ENCODE assay signal across 27 cellular contexts in genomic region chr22:41568811-41569210, GRCh38. TPM values are rescaled to one million over a fixed set of nuclear protein-coding genes. Genes with fewer than 3 reads are reported as not detected.
DNase-seq lines count a peak whose midpoint lies in the region; ATAC-seq and TF ChIP-seq lines count a peak whose summit lies in the region.
"Had no signal": no experiment of that assay in that cellular context is flagged by ENCODE, and none has a peak within 500 bp of the region (broad histone marks: within the 10 kb centered on the region; RNA-seq: fewer than 3 reads in every experiment).

No MANE protein-coding gene starts in this region.

- peaks cover 0 to 48% (median 14%) of the 10 kb centered on the region in 12 donors for H3K4me1 ChIP-seq in heart left ventricle
- peaks cover 18 to 45% of the 10 kb centered on the region in 2 donors for H3K4me1 ChIP-seq in ascending aorta
- H3K4me1 ChIP-seq in aorta (ENCODE audit: control insufficient read depth in 1 of 2, insufficient read depth in 2 of 2, low read length in 2 of 2): no peaks in the 10 kb centered on the region
- H3K4me1 ChIP-seq: foreskin keratinocyte, spleen had no signal

- intact Hi-C loops in heart left ventricle (cut with DNase I): no loop called here
- intact Hi-C loops in cardiac septum (cut with DNase I): no loop called here
- intact Hi-C loops in ascending aorta (cut with DNase I): no loop called here
- intact Hi-C loops in aorta (cut with DNase I): no loop called here

- H3K36me3 ChIP-seq in heart left ventricle (peaks cover 0 to 10% (median 0%) of the 10 kb centered on the region in 9 donors), ascending aorta (peaks cover 20 to 22% of the 10 kb centered on the region in 2 donors), neural cell (ENCODE audit: insufficient read depth, low read length) (no peaks in the 10 kb centered on the region), aorta (ENCODE audit: control insufficient read depth in 1 of 2, insufficient read depth in 2 of 2, low read length in 1 of 2) (no peaks in the 10 kb centered on the region)
- H3K36me3 ChIP-seq: spleen, tibial nerve had no signal

- TF ChIP-seq POLR2A in heart left ventricle (IDR thresholded peaks at IDR 0.05): no peak

- H3K27me3 ChIP-seq in heart left ventricle: no peaks in the 10 kb centered on the region
- no peaks in the 10 kb centered on the region for H3K27me3 ChIP-seq in ascending aorta
- H3K27me3 ChIP-seq in neural cell (ENCODE audit: insufficient read depth, low read depth, low read length): no peaks in the 10 kb centered on the region
- no peaks in the 10 kb centered on the region for H3K27me3 ChIP-seq in aorta (ENCODE audit: control insufficient read depth in 1 of 2, insufficient read depth in 2 of 2, low read length in 1 of 2)
- H3K27me3 ChIP-seq: foreskin keratinocyte, spleen, tibial nerve had no signal

- no peaks in the 10 kb centered on the region for H4K20me1 ChIP-seq in neural cell (ENCODE audit: insufficient read depth)

- no peak overlapping the region for H3K4me2 ChIP-seq in neural cell (ENCODE audit: low read length)

- TF ChIP-seq CTCF in heart left ventricle (IDR thresholded peaks at IDR 0.05) (no peak), ascending aorta (IDR thresholded peaks at IDR 0.05) (no peak), neural cell (IDR thresholded peaks at IDR 0.05; ENCODE audit: poor library complexity, severe bottlenecking) (no peak), omental fat pad (IDR thresholded peaks at IDR 0.05) (no peak)

- H2AFZ ChIP-seq in neural cell (ENCODE audit: low read depth, low read length): no peak overlapping the region

- no peak for TF ChIP-seq RAD21 in neural cell (conservative IDR thresholded peaks at IDR 0.05)

- H3K27ac ChIP-seq in heart left ventricle (peak overlapping the region in 2 of 12 donors; percentile 14 to 25), ascending aorta (peak overlapping the region; percentile 69 to 93), neural cell (ENCODE audit: low read length) (no peak overlapping the region), aorta (ENCODE audit: low read depth in 1 of 2, low read length in 2 of 2) (peak overlapping the region in 1 of 2 donors; percentile 66)
- H3K27ac ChIP-seq: C4-2B, foreskin keratinocyte, spleen, tibial nerve had no signal

- no peak overlapping the region for H3K4me3 ChIP-seq in heart left ventricle
- H3K4me3 ChIP-seq in ascending aorta: peak overlapping the region in 1 of 2 donors; percentile 20
- no peak overlapping the region for H3K4me3 ChIP-seq in neural cell (ENCODE audit: low read length)
- H3K4me3 ChIP-seq in aorta (ENCODE audit: low read length in 2 of 2): no peak overlapping the region
- H3K4me3 ChIP-seq: spleen, tibial nerve had no signal

- no peaks in the 10 kb centered on the region for H3K9me2 ChIP-seq in neural cell (ENCODE audit: insufficient read depth, low read length)

- WGBS in heart left ventricle, 4 donors: 74 to 86% (median 82%) methylated on average over 7 of the region's 7 CpGs
- 4 to 6% methylated on average over 7 of the region's 7 CpGs for WGBS in aorta, 2 donors

- no peak for TF ChIP-seq EP300 in neural cell (conservative IDR thresholded peaks at IDR 0.05; ENCODE audit: poor library complexity, severe bottlenecking)

- no peak for DNase-seq in heart left ventricle
- no peak for DNase-seq in cardiac septum (ENCODE audit: low spot score)
- no peak for DNase-seq in ascending aorta (ENCODE audit: low spot score in 2 of 2)
- DNase-seq in aorta: peak; percentile 71 to 82
- no peak for DNase-seq in omental fat pad (ENCODE audit: low spot score)
- DNase-seq in COR-L47 (lab: John Stamatoyannopoulos, UW): no peak
- DNase-seq: ACHN; activated CD4-positive, CD25-positive, alpha-beta regulatory T cell treated with anti-CD3 and anti-CD28 coated beads, Interleukin-2, amount 50 U/mL, for 72 hours; activated naive CD4-positive, alpha-beta T cell treated with Interleukin-2 at 50 U/mL for 16 hours; activated T-cell treated with anti-CD3 and anti-CD28 coated beads, Interleukin-2, amount 50 U/mL, for 1 hour; EL; erythroblast; foreskin keratinocyte; GOT3; immature natural killer cell; NCI-H1105 treated with DMSO at 0.1 percent for 48 hours; NCI-H2081 treated with DMSO at 0.1 percent for 48 hours; NCI-H774; spleen; stimulated activated CD4-positive, alpha-beta T cell treated with anti-CD3 and anti-CD28 coated beads, Interleukin-4, amount 100 ng/mL, for 1 hour; stimulated activated naive CD8-positive, alpha-beta T cell treated with anti-CD3 and anti-CD28 coated beads, Interleukin-15, Interleukin-2, amounts not matched to agents 100 U/mL and 50 U/mL, for 24 hours had no signal

- no peaks in the 10 kb centered on the region for H3K79me2 ChIP-seq in neural cell (replicated peaks; ENCODE audit: insufficient read depth, low read length)

- peak overlapping the region; percentile 16 for H3K9ac ChIP-seq in neural cell (ENCODE audit: low read length)

- H3F3A ChIP-seq in neural cell (ENCODE audit: insufficient read depth, low read length, poor library complexity, severe bottlenecking): no peaks in the 10 kb centered on the region

- H3K9me3 ChIP-seq in heart left ventricle: no peaks in the 10 kb centered on the region
- H3K9me3 ChIP-seq in ascending aorta: no peaks in the 10 kb centered on the region
- H3K9me3 ChIP-seq in neural cell (ENCODE audit: low read length): no peaks in the 10 kb centered on the region
- H3K9me3 ChIP-seq in aorta (ENCODE audit: control insufficient read depth, low read length): no peaks in the 10 kb centered on the region
- H3K9me3 ChIP-seq: spleen, tibial nerve had no signal

- ATAC-seq in heart left ventricle (peak in 3 of 4 donors; percentile 1 to 10 (median 5)), aorta (ENCODE audit: low FRiP score) (peak; percentile 77), omental fat pad (ENCODE audit: low FRiP score) (no peak), GM19351 (IDR thresholded peaks at IDR 0.05; ENCODE audit: unreplicated experiment) (no peak)
- ATAC-seq: foreskin keratinocyte; stimulated activated naive CD8-positive, alpha-beta T cell treated with anti-CD3 and anti-CD28 coated beads, Interleukin-15, Interleukin-2, amounts not matched to agents 100 U/mL and 50 U/mL, for 24 hours had no signal

TF ChIP-seq in neural cell, 6 proteins besides CTCF, POLR2A, EP300 and RAD21 (continues in another document):
- TF ChIP-seq SMC3 (conservative IDR thresholded peaks at IDR 0.05; ENCODE audit: poor library complexity): no peak
- TF ChIP-seq MXI1 (conservative IDR thresholded peaks at IDR 0.05; ENCODE audit: poor library complexity, severe bottlenecking): no peak
- peak; percentile 8 for TF ChIP-seq POLR2AphosphoS5 (IDR thresholded peaks at IDR 0.05)
- TF ChIP-seq TAF1 (IDR thresholded peaks at IDR 0.05; ENCODE audit: low read depth): no peak

RNA-seq across cellular contexts. Expression of gene CSDC2, which starts 8.0 kb away (rescaled TPM):
- total RNA-seq in heart left ventricle (100 to 1,000 TPM in 8 of 9 donors, 10 to 100 TPM in 1; 94.1 to 564 (median 266) TPM), cardiac septum (115 TPM), ascending aorta (119 TPM), aorta (10 to 100 TPM; 28.2 to 76.9 TPM), omental fat pad (1 to 10 TPM in 3 of 4 donors, under 1 TPM in 1; 0.32 to 7.8 (median 4.9) TPM)
- polyA plus RNA-seq in heart left ventricle (100 to 1,000 TPM; 300 to 463 TPM), neural cell (7.1 and 10.3 TPM in 2 replicates), aorta (100 to 1,000 TPM in 1 of 2 donors, 10 to 100 TPM in 1; 19.2 to 129 TPM)
- 6.3 and 7.8 TPM in 2 replicates for polyA minus RNA-seq in neural cell
- total RNA-seq: foreskin keratinocyte, mononuclear cell, OCI-LY7 had no signal
- polyA plus RNA-seq: foreskin keratinocyte, immature natural killer cell had no signal

RNA-seq across cellular contexts. Expression of gene PMM1, which starts 20.8 kb away (rescaled TPM):
- total RNA-seq in heart left ventricle: 10 to 100 TPM; 10.8 to 26.4 (median 22.9) TPM
- polyA plus RNA-seq in heart left ventricle: 10 to 100 TPM; 17.3 to 34.8 TPM
- 21.7 TPM for total RNA-seq in cardiac septum
- 12.5 TPM for total RNA-seq in ascending aorta
- polyA plus RNA-seq in neural cell: 55.5 and 61.6 TPM in 2 replicates
- 20.9 and 23.3 TPM in 2 replicates for polyA minus RNA-seq in neural cell
- 10 to 100 TPM; 23.8 to 25.2 TPM for total RNA-seq in aorta
- polyA plus RNA-seq in aorta: 100 to 1,000 TPM in 1 of 2 donors, 10 to 100 TPM in 1; 43.6 to 101 TPM
- 100 to 1,000 TPM in 1 of 4 donors, 10 to 100 TPM in 3; 39.3 to 168 (median 73.1) TPM for total RNA-seq in omental fat pad

RNA-seq across cellular contexts. Expression of gene POLR3H, which starts 24.5 kb away (rescaled TPM):
- total RNA-seq in heart left ventricle (10 to 100 TPM; 12.2 to 27.4 (median 18.3) TPM), cardiac septum (18.6 TPM), ascending aorta (34.7 TPM), aorta (10 to 100 TPM; 25.3 to 29.2 TPM), omental fat pad (10 to 100 TPM; 17.0 to 37.7 (median 22.3) TPM)
- polyA plus RNA-seq in heart left ventricle (10 to 100 TPM; 20.2 to 31.2 TPM), neural cell (28.0 and 35.8 TPM in 2 replicates), aorta (10 to 100 TPM in 1 of 2 donors, 1 to 10 TPM in 1; 9.4 to 21.0 TPM)
- 25.8 and 27.0 TPM in 2 replicates for polyA minus RNA-seq in neural cell

RNA-seq across cellular contexts. Expression of gene DESI1, which starts 52.0 kb away (rescaled TPM):
- total RNA-seq in heart left ventricle (10 to 100 TPM; 29.0 to 51.0 (median 40.6) TPM), cardiac septum (30.6 TPM), ascending aorta (28.4 TPM), aorta (10 to 100 TPM; 21.1 to 21.5 TPM), omental fat pad (10 to 100 TPM; 16.0 to 22.1 (median 19.5) TPM)
- polyA plus RNA-seq in heart left ventricle (10 to 100 TPM; 24.2 to 39.8 TPM), neural cell (27.5 and 31.0 TPM in 2 replicates), aorta (10 to 100 TPM in 1 of 2 donors, 1 to 10 TPM in 1; 6.4 to 11.9 TPM)
- 40.2 and 41.9 TPM in 2 replicates for polyA minus RNA-seq in neural cell

RNA-seq across cellular contexts. Expression of gene XRCC6, which starts 52.3 kb away (rescaled TPM):
- 100 to 1,000 TPM; 162 to 204 (median 176) TPM for total RNA-seq in heart left ventricle
- polyA plus RNA-seq in heart left ventricle: 100 to 1,000 TPM; 123 to 231 TPM
- total RNA-seq in cardiac septum: 155 TPM
- total RNA-seq in ascending aorta: 89.7 TPM
- polyA plus RNA-seq in neural cell: 397 and 398 TPM in 2 replicates
- polyA minus RNA-seq in neural cell: 271 and 280 TPM in 2 replicates
- 100 to 1,000 TPM; 131 to 132 TPM for total RNA-seq in aorta
- polyA plus RNA-seq in aorta: 100 to 1,000 TPM in 1 of 2 donors, 10 to 100 TPM in 1; 93.7 to 124 TPM
- total RNA-seq in omental fat pad: 100 to 1,000 TPM; 168 to 191 (median 181) TPM

Comparison
In these comparisons a context has a peak if more than half of its experiments do, and no peak if none do; other contexts are left out.
1. ATAC-seq: peak in heart left ventricle (3 of 4) and aorta (single experiment); none in omental fat pad (single experiment) and GM19351 (single experiment).
2. DNase-seq: peak in aorta (2 of 2); none in heart left ventricle (0 of 5), cardiac septum (single experiment), ascending aorta (0 of 2), omental fat pad (single experiment) and COR-L47 (single experiment).